2 cellular contexts compared by ENCODE assay signal in genomic region chrX:153621949-153622598, GRCh38.
TF ChIP-seq lines count a peak whose summit lies in the region.

No MANE protein-coding gene starts in this region.

TF ChIP-seq in A549, 52 proteins besides CTCF, POLR2A, EP300 and RAD21:
- TF ChIP-seq MAFK (IDR thresholded peaks at IDR 0.05; ENCODE audit: partially characterized antibody): no peak
- no peak for TF ChIP-seq POLR2AphosphoS2 (conservative IDR thresholded peaks at IDR 0.05; ENCODE audit: low read length)
- TF ChIP-seq CBX2 (IDR thresholded peaks at IDR 0.05; ENCODE audit: borderline replicate concordance, low read depth): no peak
- no peak for TF ChIP-seq PBX3 (IDR thresholded peaks at IDR 0.05)
- no peak for TF ChIP-seq ZFP36 (IDR thresholded peaks at IDR 0.05; ENCODE audit: borderline replicate concordance, partially characterized antibody)
- TF ChIP-seq JUN (IDR thresholded peaks at IDR 0.05): no peak
- TF ChIP-seq NPAS2 (CRISPR knock-in tag; IDR thresholded peaks at IDR 0.05; ENCODE audit: borderline replicate concordance): no peak
- TF ChIP-seq RNF2 (IDR thresholded peaks at IDR 0.05; ENCODE audit: borderline replicate concordance, low read depth): no peak
- no peak for TF ChIP-seq JUNB (IDR thresholded peaks at IDR 0.05)
- TF ChIP-seq HES2 (IDR thresholded peaks at IDR 0.05): no peak
- TF ChIP-seq USF2 (IDR thresholded peaks at IDR 0.05): no peak
- no peak for TF ChIP-seq RARB (CRISPR knock-in tag; IDR thresholded peaks at IDR 0.05)
- TF ChIP-seq BHLHE40 (IDR thresholded peaks at IDR 0.05; ENCODE audit: low read depth, low read length): no peak
- TF ChIP-seq EHMT2 (IDR thresholded peaks at IDR 0.05; ENCODE audit: low read depth): no peak
- no peak for TF ChIP-seq HOXA7 (CRISPR knock-in tag; IDR thresholded peaks at IDR 0.05)

TF ChIP-seq in HepG2, 621 proteins besides CTCF, POLR2A, EP300 and RAD21:
- TF ChIP-seq KAT8 (CRISPR knock-in tag; IDR thresholded peaks at IDR 0.05) (no peak), POLR2AphosphoS5 (IDR thresholded peaks at IDR 0.05; ENCODE audit: low read depth, low read length) (no peak), ZBTB38 (CRISPR knock-in tag; IDR thresholded peaks at IDR 0.05) (peak; percentile 81; the same call in 1 of the 2 replicates), ZNF687 (CRISPR knock-in tag; IDR thresholded peaks at IDR 0.05) (peak; percentile 25; the same call in 1 of the 2 replicates)
